Comparison of ENCODE assay signal across 12 cellular contexts in the genomic region with DNA sequence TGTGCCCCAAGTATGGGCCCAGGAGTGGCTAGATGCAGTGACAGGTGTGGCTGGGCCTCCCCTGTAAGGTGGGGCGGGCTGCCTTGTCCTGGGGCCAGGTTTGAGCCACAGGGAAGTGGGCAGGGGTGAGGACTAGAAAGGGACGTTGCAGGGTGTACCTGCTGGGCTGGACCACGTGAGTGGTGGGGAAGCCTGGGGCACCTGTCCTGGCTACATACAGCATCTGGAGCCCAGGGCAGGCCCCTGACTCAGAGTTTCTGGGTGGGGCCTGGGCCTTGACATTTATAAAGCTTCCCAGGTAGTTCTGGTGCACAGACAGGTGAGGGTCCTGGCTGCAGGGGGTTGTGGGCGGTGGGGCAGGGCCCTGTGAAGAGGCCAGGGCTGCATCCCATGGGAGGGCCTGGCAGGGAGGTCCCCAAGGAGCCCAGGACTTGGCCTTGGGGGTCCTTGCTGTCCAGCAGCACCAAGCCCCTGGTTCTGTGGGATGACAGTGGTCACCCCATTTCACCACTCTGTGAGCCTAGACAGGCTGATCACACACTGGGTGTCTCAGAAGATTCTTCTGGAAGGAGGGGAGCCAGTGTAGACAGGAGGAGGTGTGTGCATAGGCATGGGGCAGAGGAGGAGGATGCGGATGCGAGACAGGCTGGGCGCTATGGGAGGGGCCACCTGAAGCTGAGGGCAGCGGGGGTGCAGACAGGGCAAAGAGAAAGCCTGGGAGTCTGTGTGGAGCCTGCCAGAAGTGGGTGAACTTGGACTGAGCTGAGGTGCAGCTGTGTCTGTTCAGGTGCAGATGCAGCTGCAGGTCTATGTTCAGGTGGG.
DNase-seq lines count a peak whose midpoint lies in the region; ATAC-seq and TF ChIP-seq lines count a peak whose summit lies in the region.
"Had no signal": no experiment of that assay in that cellular context is flagged by ENCODE, and none has a peak within 500 bp of the region (broad histone marks: within the 10 kb centered on the region; RNA-seq: fewer than 3 reads in every experiment).

No MANE protein-coding gene starts in this region.

- peaks cover 5% of the 10 kb centered on the region for H3K36me3 Mint-ChIP-seq in chondrocyte (ENCODE audit: low read depth)
- H3K36me3 Mint-ChIP-seq in natural killer cell: no peaks in the 10 kb centered on the region

- H3K27me3 Mint-ChIP-seq in chondrocyte (ENCODE audit: low read depth) (no peaks in the 10 kb centered on the region), natural killer cell (ENCODE audit: low read depth in 2 of 2) (no peaks in the 10 kb centered on the region)

- H3K4me3 Mint-ChIP-seq in chondrocyte (ENCODE audit: unreplicated experiment) (peak overlapping the region; percentile 35), natural killer cell (no peak overlapping the region)
- H3K4me3 Mint-ChIP-seq: T-helper 1 cell treated with Interleukin-12 subunit alpha and Interleukin-12 subunit beta and Interleukin-4 antibody, amounts not matched to agents 30 μg/mL and 1 μg/mL, for 36 hours had no signal

- ATAC-seq in natural killer cell: peak; percentile 50 to 69 (median 63)
- ATAC-seq in GM21381 (IDR thresholded peaks at IDR 0.05; ENCODE audit: unreplicated experiment): no peak

- H3K27ac Mint-ChIP-seq in chondrocyte (ENCODE audit: unreplicated experiment): peak overlapping the region; percentile 87
- H3K27ac Mint-ChIP-seq in natural killer cell: peak overlapping the region in 1 of 2 donors; percentile 83
- H3K27ac Mint-ChIP-seq: T-helper 1 cell treated with Interleukin-12 subunit alpha and Interleukin-12 subunit beta and Interleukin-4 antibody, amounts not matched to agents 30 μg/mL and 1 μg/mL, for 36 hours had no signal

- TF ChIP-seq CTCF in chondrocyte (IDR thresholded peaks at IDR 0.05): no peak
- no peak for TF ChIP-seq CTCF in natural killer cell (IDR thresholded peaks at IDR 0.05)

- H3K4me1 Mint-ChIP-seq in chondrocyte (ENCODE audit: low read depth) (no peaks in the 10 kb centered on the region), natural killer cell (peaks cover 6 to 29% of the 10 kb centered on the region in 2 donors)

- peak; percentile 11 for DNase-seq in CD1c-positive myeloid dendritic cell (ENCODE audit: extremely low spot score)
- DNase-seq in NCI-H460 (ENCODE audit: extremely low read depth, low read depth): peak; percentile 16
- DNase-seq in chondrocyte (ENCODE audit: low spot score): peak; percentile 77
- DNase-seq in natural killer cell: peak; percentile 13
- no peak for DNase-seq in SK-N-DZ (ENCODE audit: low spot score)
- no peak for DNase-seq in stimulated activated naive CD4-positive, alpha-beta T cell (lab: John Stamatoyannopoulos, UW)
- DNase-seq in A172 (ENCODE audit: low spot score): no peak
- DNase-seq: cortex of kidney, DMS53, midbrain had no signal

- intact Hi-C loops in natural killer cell (cut with micrococcal nuclease): no loop called here

- H3K9me3 Mint-ChIP-seq in chondrocyte (ENCODE audit: low read depth) (no peaks in the 10 kb centered on the region), natural killer cell (no peaks in the 10 kb centered on the region)
- H3K9me3 Mint-ChIP-seq: T-helper 1 cell treated with Interleukin-12 subunit alpha and Interleukin-12 subunit beta and Interleukin-4 antibody, amounts not matched to agents 30 μg/mL and 1 μg/mL, for 36 hours had no signal

Comparison
In these comparisons a context has a peak if more than half of its experiments do, and no peak if none do; other contexts are left out.
1. DNase-seq: peak in CD1c-positive myeloid dendritic cell (single experiment), NCI-H460 (single experiment), chondrocyte (single experiment) and natural killer cell (single experiment); none in SK-N-DZ (single experiment), stimulated activated naive CD4-positive, alpha-beta T cell (0 of 6) and A172 (single experiment).